ENCODE assay signal across 10 cellular contexts in the genomic region with DNA sequence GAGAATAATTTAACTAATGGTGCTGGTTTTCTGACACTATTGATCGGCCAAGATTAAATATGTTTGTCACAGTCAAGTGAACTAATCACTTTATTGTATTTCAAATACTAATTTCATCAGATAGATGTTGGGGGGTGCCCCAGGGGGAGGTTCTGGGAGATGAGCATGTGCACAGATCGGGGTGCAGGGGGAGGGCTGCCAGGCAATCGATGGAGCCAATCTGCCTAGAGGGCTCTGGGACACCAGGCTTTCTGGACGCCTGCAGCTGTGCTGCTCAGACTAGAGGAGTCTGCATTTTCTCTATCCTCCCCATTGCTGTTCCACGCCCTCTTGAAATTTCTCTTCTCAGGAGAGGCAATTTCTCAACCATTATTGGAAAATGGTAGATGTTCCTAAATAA.
"Had no signal": no experiment of that assay in that cellular context is flagged by ENCODE, and none has a peak within 500 bp of the region (broad histone marks: within the 10 kb centered on the region; RNA-seq: fewer than 3 reads in every experiment).

No MANE protein-coding gene starts in this region.

- ATAC-seq: HCT116, HepG2 had no signal

- H3K4me3 Mint-ChIP-seq: HFFc6, IgD-negative memory B cell had no signal

- H3K4me3 ChIP-seq: GM23248, HAP-1 had no signal

- H3K4me1 Mint-ChIP-seq: IgD-negative memory B cell had no signal

- H3K9me3 Mint-ChIP-seq: HFFc6, IgD-negative memory B cell had no signal

- H3K36me3 ChIP-seq: HAP-1 had no signal

- H3K4me1 ChIP-seq: HAP-1 had no signal

- DNase-seq: GM23248, GOT3, H7, HFFc6, KBM-7 had no signal

- H3K27ac Mint-ChIP-seq: HFFc6, IgD-negative memory B cell had no signal

- H3K27ac ChIP-seq: GM23248, HL-60 had no signal

- H3K9me3 ChIP-seq: HAP-1 had no signal
